1 cellular context compared by ENCODE assay signal in genomic region chr19:1104452-1105216, GRCh38.
TF ChIP-seq lines count a peak whose summit lies in the region.

No MANE protein-coding gene starts in this region.

TF ChIP-seq in K562, 482 proteins besides CTCF, POLR2A, EP300 and RAD21 (continued from another document and continues in another):
- TF ChIP-seq ZNF507 (tag; conservative IDR thresholded peaks at IDR 0.05) (no peak), TCFL5 (CRISPR knock-in tag; conservative IDR thresholded peaks at IDR 0.05) (no peak), SAFB (IDR thresholded peaks at IDR 0.05; ENCODE audit: borderline replicate concordance, low read depth, low read length) (no peak), TEAD4 (IDR thresholded peaks at IDR 0.05; ENCODE audit: low read length) (no peak), TEAD4 (CRISPR knock-in tag; IDR thresholded peaks at IDR 0.05; ENCODE audit: borderline replicate concordance) (no peak), STAT6 (CRISPR knock-in tag; IDR thresholded peaks at IDR 0.05) (no peak), MTA1 (IDR thresholded peaks at IDR 0.05; ENCODE audit: borderline replicate concordance) (no peak), FOSL1 (tag; conservative IDR thresholded peaks at IDR 0.05) (no peak), COPS2 (conservative IDR thresholded peaks at IDR 0.05) (no peak), ZNF431 (CRISPR knock-in tag; IDR thresholded peaks at IDR 0.05) (no peak), TEAD2 (tag; IDR thresholded peaks at IDR 0.05) (no peak), RBM22 (IDR thresholded peaks at IDR 0.05; ENCODE audit: low read depth, low read length, poor library complexity, severe bottlenecking) (peak; percentile 63), POLR2G (IDR thresholded peaks at IDR 0.05; ENCODE audit: low read depth, low read length) (peak; percentile 61), SIN3A (IDR thresholded peaks at IDR 0.05; ENCODE audit: borderline replicate concordance in 2 of 2, control insufficient read depth in 1 of 2, low read depth in 2 of 2, low read length in 2 of 2) (peak; percentile 68 to 78; a peak in 2 of 4 replicates), TFE3 (CRISPR knock-in tag; IDR thresholded peaks at IDR 0.05) (no peak; the same call in 1 of the 2 replicates), HNRNPL (IDR thresholded peaks at IDR 0.05; ENCODE audit: low read depth, low read length) (no peak), HLTF (IDR thresholded peaks at IDR 0.05) (no peak), BRD4 (IDR thresholded peaks at IDR 0.05) (no peak), ZBTB26 (CRISPR knock-in tag; IDR thresholded peaks at IDR 0.05) (no peak), NR0B1 (IDR thresholded peaks at IDR 0.05; ENCODE audit: partially characterized antibody) (no peak), ZNF253 (CRISPR knock-in tag; conservative IDR thresholded peaks at IDR 0.05) (no peak), MCM3 (IDR thresholded peaks at IDR 0.05) (no peak), HMBOX1 (IDR thresholded peaks at IDR 0.05) (no peak), JUNB (CRISPR knock-in tag; conservative IDR thresholded peaks at IDR 0.05) (no peak), SOX6 (IDR thresholded peaks at IDR 0.05) (no peak), POLR3G (IDR thresholded peaks at IDR 0.05; ENCODE audit: extremely low read depth, insufficient read length, insufficient replicate concordance) (no peak), ZSCAN32 (CRISPR knock-in tag; IDR thresholded peaks at IDR 0.05) (no peak), IRF9 (tag; IDR thresholded peaks at IDR 0.05) (no peak), LCOR (CRISPR knock-in tag; IDR thresholded peaks at IDR 0.05) (no peak), ZNF224 (CRISPR knock-in tag; IDR thresholded peaks at IDR 0.05) (no peak), GTF2E2 (tag; IDR thresholded peaks at IDR 0.05) (no peak), ZC3H4 (CRISPR knock-in tag; IDR thresholded peaks at IDR 0.05; ENCODE audit: borderline replicate concordance) (no peak), GABPA (tag; conservative IDR thresholded peaks at IDR 0.05; ENCODE audit: low read depth) (peak; percentile 37; the same call in 1 of the 2 replicates), GATAD2B (IDR thresholded peaks at IDR 0.05; ENCODE audit: borderline replicate concordance) (no peak), VEZF1 (CRISPR knock-in tag; IDR thresholded peaks at IDR 0.05) (peak; percentile 87), ZNF79 (CRISPR knock-in tag; IDR thresholded peaks at IDR 0.05; ENCODE audit: low read depth) (no peak), TOE1 (IDR thresholded peaks at IDR 0.05; ENCODE audit: borderline replicate concordance) (no peak), TOE1 (CRISPR knock-in tag; IDR thresholded peaks at IDR 0.05; ENCODE audit: borderline replicate concordance, low read depth) (no peak), NEUROD1 (IDR thresholded peaks at IDR 0.05; ENCODE audit: borderline replicate concordance, low read depth, low read length, partially characterized antibody) (no peak), CREB1 (IDR thresholded peaks at IDR 0.05) (peak; percentile 88), CREB1 (CRISPR knock-in tag; IDR thresholded peaks at IDR 0.05) (no peak), ZBTB17 (CRISPR knock-in tag; IDR thresholded peaks at IDR 0.05) (no peak), ZNF354B (CRISPR knock-in tag; IDR thresholded peaks at IDR 0.05) (no peak), ZNF134 (CRISPR knock-in tag; conservative IDR thresholded peaks at IDR 0.05) (no peak), MAFG (tag; conservative IDR thresholded peaks at IDR 0.05) (no peak), E2F1 (CRISPR knock-in tag; IDR thresholded peaks at IDR 0.05) (no peak), RAD51 (IDR thresholded peaks at IDR 0.05; ENCODE audit: borderline replicate concordance, low read depth) (no peak), SIN3B (IDR thresholded peaks at IDR 0.05; ENCODE audit: low read depth) (peak; percentile 34; the same call in 1 of the 2 replicates), THRAP3 (IDR thresholded peaks at IDR 0.05; ENCODE audit: borderline replicate concordance) (no peak), CAMTA2 (CRISPR knock-in tag; conservative IDR thresholded peaks at IDR 0.05) (no peak), PRDM10 (IDR thresholded peaks at IDR 0.05; ENCODE audit: partially characterized antibody) (no peak), BRD9 (IDR thresholded peaks at IDR 0.05; ENCODE audit: low read depth, partially characterized antibody) (no peak), HNRNPH1 (optimal IDR thresholded peaks at IDR 0.05; ENCODE audit: low read depth, low read length) (no peak), ATF7 (IDR thresholded peaks at IDR 0.05) (no peak), DNMT1 (IDR thresholded peaks at IDR 0.05) (no peak), USF2 (CRISPR knock-in tag; IDR thresholded peaks at IDR 0.05) (peak; percentile 41; the same call in 1 of the 2 replicates), ZNF41 (CRISPR knock-in tag; conservative IDR thresholded peaks at IDR 0.05) (no peak)
